In the genomic region with DNA sequence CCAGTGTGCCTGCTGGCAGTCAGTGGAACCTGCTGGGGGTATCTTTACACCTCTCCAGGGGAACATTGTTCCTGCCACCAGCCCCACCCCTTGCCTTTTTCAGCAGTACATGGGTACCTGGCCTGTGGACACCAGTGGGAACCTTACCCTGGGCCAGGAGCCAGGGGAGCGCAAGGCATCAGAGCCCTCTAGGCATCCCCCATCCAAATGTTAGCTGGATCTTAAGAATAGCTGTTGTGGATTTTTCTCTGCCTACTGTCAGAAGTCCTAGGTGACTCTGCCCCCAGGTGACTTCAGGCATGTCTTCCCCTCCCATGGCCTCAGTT, we compare ENCODE assay signal across 13 cellular contexts. TPM values are rescaled to one million over a fixed set of nuclear protein-coding genes. Genes with fewer than 3 reads are reported as not detected.
DNase-seq lines count a peak whose midpoint lies in the region; ATAC-seq and TF ChIP-seq lines count a peak whose summit lies in the region.
"Had no signal": no experiment of that assay in that cellular context is flagged by ENCODE, and none has a peak within 500 bp of the region (broad histone marks: within the 10 kb centered on the region; RNA-seq: fewer than 3 reads in every experiment).

No MANE protein-coding gene starts in this region.

- no peak overlapping the region for H2BK5ac ChIP-seq in IMR-90 (ENCODE audit: low read depth, low read length, poor library complexity, severe bottlenecking)

- no peak for ATAC-seq in CD8-positive, alpha-beta T cell
- ATAC-seq in IMR-90 (ENCODE audit: low read depth) = no peak
- no peak for ATAC-seq in activated naive CD8-positive, alpha-beta T cell treated with anti-CD3 and anti-CD28 coated beads, Interleukin-2, amount 50 U/mL, for 24 hours
- ATAC-seq in heart left ventricle = no peak

- no peak overlapping the region for H3K4me3 ChIP-seq in CD8-positive, alpha-beta T cell (ENCODE audit: low read depth, low read length)
- no peak overlapping the region for H3K4me3 ChIP-seq in IMR-90 (ENCODE audit: insufficient read depth, low read depth, low read length)
- peak overlapping the region; percentile 7 to 48 for H3K4me3 ChIP-seq in mucosa of rectum (ENCODE audit: low read length in 2 of 2)
- H3K4me3 ChIP-seq in heart left ventricle = no peak overlapping the region
- H3K4me3 ChIP-seq: ascending aorta had no signal

- no peak overlapping the region for H3K27ac ChIP-seq in CD8-positive, alpha-beta T cell (ENCODE audit: low read depth, low read length)
- H3K27ac ChIP-seq in IMR-90 (ENCODE audit: insufficient read depth, low read length) = no peak overlapping the region
- peak overlapping the region; percentile 76 for H3K27ac ChIP-seq in mucosa of rectum (ENCODE audit: low read depth in 2 of 2, low read length in 2 of 2)
- no peak overlapping the region for H3K27ac ChIP-seq in heart left ventricle
- H3K27ac ChIP-seq: ascending aorta had no signal

- H3K27ac Mint-ChIP-seq in CD8-positive, alpha-beta T cell = peak overlapping the region; percentile 55
- peak overlapping the region; percentile 49 for H3K27ac Mint-ChIP-seq in activated naive CD8-positive, alpha-beta T cell treated with anti-CD3 and anti-CD28 coated beads, Interleukin-2, amount 50 U/mL, for 24 hours
- H3K27ac Mint-ChIP-seq: stimulated activated naive CD8-positive, alpha-beta T cell treated with anti-CD3 and anti-CD28 coated beads, Interleukin-15, Interleukin-2, amounts not matched to agents 100 ng/mL and 50 ng/mL, for 24 hours had no signal

- no peak overlapping the region for H2BK15ac ChIP-seq in IMR-90 (ENCODE audit: low read depth, low read length)

- H3K4me3 Mint-ChIP-seq in CD8-positive, alpha-beta T cell = no peak overlapping the region
- H3K4me3 Mint-ChIP-seq in activated naive CD8-positive, alpha-beta T cell treated with anti-CD3 and anti-CD28 coated beads, Interleukin-2, amount 50 U/mL, for 24 hours = no peak overlapping the region
- H3K4me3 Mint-ChIP-seq: CD4-positive, alpha-beta T cell; stimulated activated naive CD8-positive, alpha-beta T cell treated with anti-CD3 and anti-CD28 coated beads, Interleukin-15, Interleukin-2, amounts not matched to agents 100 ng/mL and 50 ng/mL, for 24 hours had no signal

- H2BK20ac ChIP-seq in IMR-90 (ENCODE audit: low read depth, low read length) = no peak overlapping the region

- H3K4me1 Mint-ChIP-seq in CD8-positive, alpha-beta T cell (ENCODE audit: low read depth) = peaks cover 11% of the 10 kb centered on the region
- peaks cover 25% of the 10 kb centered on the region for H3K4me1 Mint-ChIP-seq in activated naive CD8-positive, alpha-beta T cell treated with anti-CD3 and anti-CD28 coated beads, Interleukin-2, amount 50 U/mL, for 24 hours

- H4K20me1 ChIP-seq in IMR-90 (ENCODE audit: insufficient read depth, low read length) = peaks cover 3% of the 10 kb centered on the region; the same call in 1 of the 2 replicates

- no peak for TF ChIP-seq CTCF in CD8-positive, alpha-beta T cell (IDR thresholded peaks at IDR 0.05)
- TF ChIP-seq CTCF in IMR-90 (conservative IDR thresholded peaks at IDR 0.05; ENCODE audit: low read depth, low read length) (no peak), heart left ventricle (IDR thresholded peaks at IDR 0.05) (no peak)

- POLR2A ChIA-PET in CD8-positive, alpha-beta T cell (lab: Charles Lee) = no interaction called here
- POLR2A ChIA-PET in IMR-90 (lab: Charles Lee; ENCODE audit: unreplicated experiment) = no interaction called here

- H3K4ac ChIP-seq in IMR-90 (ENCODE audit: low read depth, low read length) = no peak overlapping the region

- no peak for TF ChIP-seq RAD21 in IMR-90 (IDR thresholded peaks at IDR 0.05; ENCODE audit: low read length)

- H3K14ac ChIP-seq in IMR-90 (replicated peaks; ENCODE audit: low read depth, low read length) = no peak overlapping the region

- no peak overlapping the region for H4K5ac ChIP-seq in IMR-90 (ENCODE audit: low read depth, low read length)

- H2AK9ac ChIP-seq in IMR-90 (replicated peaks; ENCODE audit: low read depth, low read length, poor library complexity) = peak overlapping the region; percentile 52

- no peaks in the 10 kb centered on the region for H3K27me3 ChIP-seq in CD8-positive, alpha-beta T cell (ENCODE audit: insufficient read depth, low read length)
- H3K27me3 ChIP-seq in IMR-90 (ENCODE audit: control insufficient read depth, insufficient read depth, low read length) (no peaks in the 10 kb centered on the region), mucosa of rectum (ENCODE audit: control insufficient read depth in 2 of 2, insufficient read depth in 2 of 2, low read length in 2 of 2) (no peaks in the 10 kb centered on the region), heart left ventricle (no peaks in the 10 kb centered on the region)
- H3K27me3 ChIP-seq: ascending aorta had no signal

- no peaks in the 10 kb centered on the region for H3K9me3 ChIP-seq in CD8-positive, alpha-beta T cell (ENCODE audit: low read length)
- H3K9me3 ChIP-seq in IMR-90 (ENCODE audit: control insufficient read depth, insufficient read depth, low read length) = no peaks in the 10 kb centered on the region
- no peaks in the 10 kb centered on the region for H3K9me3 ChIP-seq in mucosa of rectum (ENCODE audit: control insufficient read depth in 2 of 2, low read length in 2 of 2)
- no peaks in the 10 kb centered on the region for H3K9me3 ChIP-seq in heart left ventricle
- H3K9me3 ChIP-seq: ascending aorta had no signal

- H3K36me3 ChIP-seq in CD8-positive, alpha-beta T cell (ENCODE audit: insufficient read depth, low read length) = peaks cover 34% of the 10 kb centered on the region
- peaks cover 41% of the 10 kb centered on the region for H3K36me3 ChIP-seq in IMR-90 (ENCODE audit: control insufficient read depth, insufficient read depth, low read length)
- H3K36me3 ChIP-seq in mucosa of rectum (ENCODE audit: control insufficient read depth in 2 of 2, insufficient read depth in 2 of 2, low read length in 2 of 2) = peaks cover 25 to 40% of the 10 kb centered on the region in 2 donors
- H3K36me3 ChIP-seq in heart left ventricle = peaks cover 0 to 91% (median 43%) of the 10 kb centered on the region in 9 donors

- H3K9ac ChIP-seq in IMR-90 (ENCODE audit: low read depth, low read length) (no peak overlapping the region), mucosa of rectum (ENCODE audit: low read depth in 1 of 2, low read length in 2 of 2) (peak overlapping the region; percentile 56 to 62)

- no peak overlapping the region for H3K23ac ChIP-seq in IMR-90 (ENCODE audit: low read depth, low read length)

- no peaks in the 10 kb centered on the region for H3K9me3 Mint-ChIP-seq in CD8-positive, alpha-beta T cell
- H3K9me3 Mint-ChIP-seq in activated naive CD8-positive, alpha-beta T cell treated with anti-CD3 and anti-CD28 coated beads, Interleukin-2, amount 50 U/mL, for 24 hours = no peaks in the 10 kb centered on the region
- H3K9me3 Mint-ChIP-seq: CD4-positive, alpha-beta T cell; stimulated activated naive CD8-positive, alpha-beta T cell treated with anti-CD3 and anti-CD28 coated beads, Interleukin-15, Interleukin-2, amounts not matched to agents 100 ng/mL and 50 ng/mL, for 24 hours had no signal

- no peak overlapping the region for H2AK5ac ChIP-seq in IMR-90 (ENCODE audit: low read depth, low read length)

- WGBS in IMR-90 (ENCODE audit: extremely low coverage in 2 of 2, insufficient read length in 1 of 2), 2 experiments = no CpG with 5 or more reads among the region's 1 CpG
- 95 to 100% (median 100%) methylated on average over 1 of the region's 1 CpG; no CpG with 5 or more reads in 1 of the 4 donors for WGBS in heart left ventricle, 4 donors

- peaks cover 4% of the 10 kb centered on the region for H3K4me1 ChIP-seq in CD8-positive, alpha-beta T cell (ENCODE audit: insufficient read depth, low read length)
- H3K4me1 ChIP-seq in IMR-90 (ENCODE audit: control insufficient read depth, insufficient read depth, low read length) (peaks cover 27% of the 10 kb centered on the region), mucosa of rectum (ENCODE audit: control insufficient read depth in 2 of 2, insufficient read depth in 2 of 2, low read length in 2 of 2) (peaks cover 32 to 40% of the 10 kb centered on the region in 2 donors), heart left ventricle (peaks cover 0 to 39% (median 22%) of the 10 kb centered on the region in 12 donors)

- H3K79me1 ChIP-seq in IMR-90 (ENCODE audit: low read depth in 1 of 2, low read length in 2 of 2) = peaks cover 10 to 41% of the 10 kb centered on the region in 2 experiments

- H3K9me1 ChIP-seq in IMR-90 (ENCODE audit: insufficient read depth, low read length) = peaks cover 5% of the 10 kb centered on the region

- H2BK120ac ChIP-seq in IMR-90 (ENCODE audit: low read depth, low read length) = no peak overlapping the region

- no peaks in the 10 kb centered on the region for H3K27me3 Mint-ChIP-seq in CD8-positive, alpha-beta T cell (ENCODE audit: low read depth)
- H3K27me3 Mint-ChIP-seq in activated naive CD8-positive, alpha-beta T cell treated with anti-CD3 and anti-CD28 coated beads, Interleukin-2, amount 50 U/mL, for 24 hours = no peaks in the 10 kb centered on the region
- H3K27me3 Mint-ChIP-seq: CD4-positive, alpha-beta T cell; stimulated activated naive CD8-positive, alpha-beta T cell treated with anti-CD3 and anti-CD28 coated beads, Interleukin-15, Interleukin-2, amounts not matched to agents 100 ng/mL and 50 ng/mL, for 24 hours had no signal

- CTCF ChIA-PET in CD8-positive, alpha-beta T cell (lab: Charles Lee) = interaction anchor here (1.9 to 16.4 kb wide), 4 partner anchors 9 to 157 kb away, joined by 6 to 427 read pairs (median 88); partner anchors contain the start of gene ID1
- CTCF ChIA-PET in IMR-90 (lab: Yijun Ruan, JAX) = interaction anchor here (2.7 kb wide), 1 partner anchor 47 kb away, joined by 12 read pairs; no protein-coding TSS in a partner anchor

- dilution Hi-C loops in IMR-90 (cut with HindIII; ENCODE audit: low sequenced_read_pairs, unreplicated experiment) = no loop called here

- H3K18ac ChIP-seq in IMR-90 (ENCODE audit: low read depth, low read length) = no peak overlapping the region

- intact Hi-C loops in CD8-positive, alpha-beta T cell (cut with DNase I, micrococcal nuclease) = no loop called here
- intact Hi-C loops in IMR-90 (cut with micrococcal nuclease) = no loop called here
- intact Hi-C loops in heart left ventricle (cut with DNase I) = loop anchor here in 2 of 10 donors (10.0 kb wide), 2 partner anchors 159 to 169 kb away; partner anchors contain the start of genes BCL2L1 (in 1 of the 2) and TPX2 (in 1 of the 2)

- no peak overlapping the region for H3K4me2 ChIP-seq in IMR-90 (ENCODE audit: low read depth, low read length)

- H2AFZ ChIP-seq in IMR-90 (replicated peaks; ENCODE audit: low read length, poor library complexity) = no peak overlapping the region

- TF ChIP-seq POLR2A in IMR-90 (IDR thresholded peaks at IDR 0.05; ENCODE audit: low read depth, low read length) (no peak), heart left ventricle (IDR thresholded peaks at IDR 0.05) (no peak)

- no peak for DNase-seq in CD8-positive, alpha-beta T cell
- DNase-seq in IMR-90 (no peak), NCI-H446 (lab: John Stamatoyannopoulos, UW) (no peak), SHP77 (lab: John Stamatoyannopoulos, UW) (no peak), heart left ventricle (no peak)
- no peak for DNase-seq in activated naive CD8-positive, alpha-beta T cell treated with anti-CD3 and anti-CD28 coated beads, Interleukin-2, amount 50 U/mL, for 24 hours
- DNase-seq in activated effector memory CD4-positive, alpha-beta T cell treated with Interleukin-2 at 50 U/mL for 16 hours = no peak
- DNase-seq: CD4-positive, alpha-beta T cell; effector CD4-positive, alpha-beta T cell; HCEC 1CT had no signal

- H3K36me3 Mint-ChIP-seq in CD8-positive, alpha-beta T cell = peaks cover 64% of the 10 kb centered on the region
- H3K36me3 Mint-ChIP-seq in activated naive CD8-positive, alpha-beta T cell treated with anti-CD3 and anti-CD28 coated beads, Interleukin-2, amount 50 U/mL, for 24 hours (ENCODE audit: low read depth) = peaks cover 36% of the 10 kb centered on the region

- H3K56ac ChIP-seq in IMR-90 (ENCODE audit: extremely low read depth, insufficient read depth, low read length) = no peak overlapping the region

- no TSS peak for BruUV-seq in IMR-90 (replicated peaks; lab: Mats Ljungman, UMichigan)

- H4K8ac ChIP-seq in IMR-90 (ENCODE audit: low read depth in 2 of 2, low read length in 2 of 2) = no peak overlapping the region

- H4K91ac ChIP-seq in IMR-90 (ENCODE audit: insufficient read depth, low read depth, low read length) = no peak overlapping the region

- in situ Hi-C loops in IMR-90 (cut with MboI; ENCODE audit: low sequenced_read_pairs) = no loop called here

RNA-seq across cellular contexts. Expression of gene ID1, which starts 38.8 kb away (rescaled TPM):
- total RNA-seq in CD8-positive, alpha-beta T cell = 10 to 100 TPM in 1 of 2 experiments, 1 to 10 TPM in 1; 8.1 to 11.0 TPM
- total RNA-seq in IMR-90 (2012; rRNA removed) (174 and 186 TPM in 2 replicates), heart left ventricle (100 to 1,000 TPM in 6 of 9 donors, 10 to 100 TPM in 3; 72.4 to 619 (median 112) TPM)
- polyA plus RNA-seq in IMR-90 (2012; rRNA removed) (148 and 156 TPM in 2 replicates), heart left ventricle (100 to 1,000 TPM; 140 to 327 TPM)
- 283 and 402 TPM in 2 replicates for polyA plus RNA-seq in IMR-90 (2012; cell fraction: cytosol; rRNA removed)
- 740 and 930 TPM in 2 replicates for polyA plus RNA-seq in IMR-90 (2012; cell fraction: nucleus; rRNA removed; ENCODE audit: low replicate concordance)

RNA-seq across cellular contexts. Expression of gene HM13, which starts 52.1 kb away (rescaled TPM):
- total RNA-seq in CD8-positive, alpha-beta T cell = 100 to 1,000 TPM; 106 to 107 TPM
- total RNA-seq in IMR-90 (2012; rRNA removed) (46.7 and 53.2 TPM in 2 replicates), heart left ventricle (100 to 1,000 TPM in 1 of 9 donors, 10 to 100 TPM in 8; 22.3 to 110 (median 39.8) TPM)
- polyA plus RNA-seq in IMR-90 (2012; rRNA removed) (203 and 207 TPM in 2 replicates), heart left ventricle (100 to 1,000 TPM in 1 of 2 donors, 10 to 100 TPM in 1; 41.0 to 119 TPM)
- 159 and 176 TPM in 2 replicates for polyA plus RNA-seq in IMR-90 (2012; cell fraction: cytosol; rRNA removed)
- polyA plus RNA-seq in IMR-90 (2012; cell fraction: nucleus; rRNA removed; ENCODE audit: low replicate concordance) = 138 and 153 TPM in 2 replicates

Comparison
In these comparisons a context has a peak if more than half of its experiments do, and no peak if none do; other contexts are left out.
1. H3K27ac ChIP-seq: peak in mucosa of rectum (2 of 2); none in CD8-positive, alpha-beta T cell (single experiment), IMR-90 (single experiment) and heart left ventricle (0 of 12).
2. H3K4me3 ChIP-seq: peak in mucosa of rectum (2 of 2); none in CD8-positive, alpha-beta T cell (single experiment), IMR-90 (single experiment) and heart left ventricle (0 of 12).
3. RNA of gene ID1, which starts 38.8 kb away (total RNA-seq): 174 to 186 TPM in IMR-90 and 72.4 to 619 TPM in heart left ventricle; 8.1 to 11.0 TPM in CD8-positive, alpha-beta T cell; every median in the first group is over 4 times any median in the second.